In genomic region chr4:38600575-38600974, GRCh38 we compare ENCODE assay signal across 19 cellular contexts.
DNase-seq lines count a peak whose midpoint lies in the region; ATAC-seq, FAIRE-seq and TF ChIP-seq lines count a peak whose summit lies in the region.
"Had no signal": no experiment of that assay in that cellular context is flagged by ENCODE, and none has a peak within 500 bp of the region (broad histone marks: within the 10 kb centered on the region; RNA-seq: fewer than 3 reads in every experiment).

No MANE protein-coding gene starts in this region.

- peak overlapping the region; percentile 14 to 38; a peak in 3 of 6 replicates for H3K27ac ChIP-seq in A549
- no peak overlapping the region for H3K27ac ChIP-seq in HepG2 (ENCODE audit: extremely low read length, insufficient read depth, low read length)
- H3K27ac ChIP-seq: ascending aorta, gastrocnemius medialis had no signal

- H3K79me2 ChIP-seq in HepG2 (ENCODE audit: insufficient read depth, low read length): no peaks in the 10 kb centered on the region

- H3K9me3 ChIP-seq in A549 (peaks cover 3% of the 10 kb centered on the region; the same call in 1 of the 3 replicates), HepG2 (ENCODE audit: low read length) (no peaks in the 10 kb centered on the region)
- H3K9me3 ChIP-seq: ascending aorta, gastrocnemius medialis had no signal

- BruUV-seq in HepG2 (replicated peaks; lab: Mats Ljungman, UMichigan): no TSS peak

- H3K4me1 ChIP-seq in A549 (peaks cover 14% of the 10 kb centered on the region), HepG2 (ENCODE audit: insufficient read depth, low read length) (peaks cover 44% of the 10 kb centered on the region)
- H3K4me1 ChIP-seq: ascending aorta had no signal

- TF ChIP-seq RAD21 in A549 (conservative IDR thresholded peaks at IDR 0.05 in 1 of 2, IDR thresholded peaks at IDR 0.05 in 1 of 2) (no peak), HepG2 (CRISPR knock-in tag; IDR thresholded peaks at IDR 0.05) (no peak)

- TF ChIP-seq CTCF in A549 (IDR thresholded peaks at IDR 0.05) (no peak), HepG2 (CRISPR knock-in tag; IDR thresholded peaks at IDR 0.05) (0 out of 2 replicates have a peak, but pooled peaks have one; percentile 8)

- H3K27me3 ChIP-seq in HepG2 (ENCODE audit: control insufficient read depth in 1 of 2, insufficient read depth in 2 of 2, low read length in 2 of 2): no peaks in the 10 kb centered on the region; a peak in 1 of 5 replicates
- H3K27me3 ChIP-seq: ascending aorta, gastrocnemius medialis had no signal

- no peaks in the 10 kb centered on the region for H3K36me3 ChIP-seq in HepG2 (replicated peaks in 1 of 2; ENCODE audit: control insufficient read depth in 1 of 2, insufficient read depth in 2 of 2, low read length in 2 of 2)
- H3K36me3 ChIP-seq: ascending aorta, gastrocnemius medialis had no signal

- H3K9ac ChIP-seq in HepG2 (ENCODE audit: insufficient read depth, low read depth, low read length): no peak overlapping the region

- H3K4me2 ChIP-seq in A549 (peak overlapping the region; percentile 47), HepG2 (ENCODE audit: low read depth, low read length) (no peak overlapping the region)

- in situ Hi-C loops in HepG2 (cut with HindIII; ENCODE audit: extremely low pct_ligation_motif_present, low pct_unique_long_range_greater_than_20kb): no loop called here

- POLR2A ChIA-PET in A549 (lab: Yijun Ruan, JAX) (no interaction called here), HepG2 (lab: Yijun Ruan, JAX) (no interaction called here)

- FAIRE-seq in A549 (lab: Jason Lieb, UNC) (no peak), GM12891 (lab: Jason Lieb, UNC) (no peak), HepG2 (lab: Jason Lieb, UNC) (no peak)
- FAIRE-seq: colon had no signal

- peak in 1 of 2 experiments; percentile 48; a peak in 2 of 6 replicates for ATAC-seq in A549
- ATAC-seq in HepG2: no peak
- ATAC-seq: activated CD4-positive, alpha-beta T cell treated with anti-CD3 and anti-CD28 coated beads for 36 hours; naive thymus-derived CD8-positive, alpha-beta T cell had no signal

- TF ChIP-seq POLR2A in A549 (IDR thresholded peaks at IDR 0.05; ENCODE audit: low read length) (no peak), GM12891 (IDR thresholded peaks at IDR 0.05; ENCODE audit: low read depth, low read length) (no peak), HepG2 (IDR thresholded peaks at IDR 0.05; ENCODE audit: insufficient read depth in 1 of 2, low read depth in 2 of 2, low read length in 2 of 2) (no peak)

- CTCF ChIA-PET in A549 (lab: Yijun Ruan, JAX) (no interaction called here), HepG2 (lab: Yijun Ruan, JAX; ENCODE audit: low intra/inter-chr PET ratio, low total read pairs) (no interaction called here)

- H2AFZ ChIP-seq in HepG2 (ENCODE audit: low read length): no peak overlapping the region

- WGBS in A549 (ENCODE audit: missing lambda C conversion rate): 79% methylated on average over 4 of the region's 4 CpGs
- 78% methylated on average over 4 of the region's 4 CpGs for WGBS in HepG2 (ENCODE audit: low lambda C conversion rate)

- TF ChIP-seq EP300 in A549 (IDR thresholded peaks at IDR 0.05): no peak
- no peak for TF ChIP-seq EP300 in HepG2 (IDR thresholded peaks at IDR 0.05; ENCODE audit: low read depth in 2 of 2, low read length in 2 of 2)
- TF ChIP-seq EP300 in HepG2 (CRISPR knock-in tag; IDR thresholded peaks at IDR 0.05; ENCODE audit: borderline replicate concordance): no peak

- intact Hi-C loops in HepG2 (cut with micrococcal nuclease; ENCODE audit: unreplicated experiment): no loop called here

- H3K4me3 ChIP-seq in A549 (no peak overlapping the region), HepG2 (replicated peaks in 1 of 3; ENCODE audit: insufficient read depth in 1 of 3, low read depth in 2 of 3, low read length in 3 of 3) (no peak overlapping the region)
- H3K4me3 ChIP-seq: ascending aorta, gastrocnemius medialis, lung had no signal

- DNase-seq in A549 (ENCODE audit: low read depth in 1 of 2, low spot score in 1 of 2): no peak
- no peak for DNase-seq in GM12891 (ENCODE audit: insufficient read length, low spot score)
- peak; percentile 35 for DNase-seq in RPMI8226
- DNase-seq in HepG2 (ENCODE audit: low spot score): no peak
- no peak for DNase-seq in cerebellar cortex (ENCODE audit: low spot score)
- no peak for DNase-seq in amniotic stem cell (lab: John Stamatoyannopoulos, UW)
- no peak for DNase-seq in NCI-H1105 treated with DMSO at 0.1 percent for 48 hours (lab: John Stamatoyannopoulos, UW)
- DNase-seq in NCI-H82 treated with DMSO at 0.1 percent for 48 hours (lab: John Stamatoyannopoulos, UW; ENCODE audit: unreplicated experiment): no peak
- DNase-seq: activated CD4-positive, alpha-beta T cell treated with anti-CD3 and anti-CD28 coated beads for 36 hours; activated CD8-positive, alpha-beta memory T cell treated with anti-CD3 and anti-CD28 coated beads, Interleukin-2, amount 50 U/mL, for 4 hours; gastrocnemius medialis; GDM1; MM.1S; naive thymus-derived CD8-positive, alpha-beta T cell; NCI-H2107; stimulated activated CD4-positive, alpha-beta T cell treated with anti-CD3 and anti-CD28 coated beads, Interleukin-15, amount 100 ng/mL, for 24 hours had no signal

- no peaks in the 10 kb centered on the region for H4K20me1 ChIP-seq in HepG2 (ENCODE audit: insufficient read depth, low read length)

TF ChIP-seq in A549, 52 proteins besides CTCF, POLR2A, EP300 and RAD21 (continues in another document):
- TF ChIP-seq ZNF302 (CRISPR knock-in tag; IDR thresholded peaks at IDR 0.05) (no peak), NR3C1 (IDR thresholded peaks at IDR 0.05) (no peak), RCOR1 (IDR thresholded peaks at IDR 0.05; ENCODE audit: low read depth, low read length) (no peak), PHF8 (IDR thresholded peaks at IDR 0.05; ENCODE audit: borderline replicate concordance, low read depth) (no peak), EHF (CRISPR knock-in tag; IDR thresholded peaks at IDR 0.05) (no peak), HMGXB4 (CRISPR knock-in tag; IDR thresholded peaks at IDR 0.05; ENCODE audit: borderline replicate concordance) (no peak)

TF ChIP-seq in GM12891, 5 proteins besides CTCF, POLR2A, EP300 and RAD21:
- no peak for TF ChIP-seq TAF1 (IDR thresholded peaks at IDR 0.05; ENCODE audit: low read depth, low read length)
- 0 out of 2 replicates have a peak, but pooled peaks have one; percentile 45 for TF ChIP-seq SPI1 (IDR thresholded peaks at IDR 0.05; ENCODE audit: low read depth, low read length)
- TF ChIP-seq POU2F2 (IDR thresholded peaks at IDR 0.05; ENCODE audit: low read depth, low read length): no peak

TF ChIP-seq in HepG2, 621 proteins besides CTCF, POLR2A, EP300 and RAD21:
- peak; percentile 95 for TF ChIP-seq ZNF264 (CRISPR knock-in tag; IDR thresholded peaks at IDR 0.05)
- TF ChIP-seq ZNF644 (CRISPR knock-in tag; IDR thresholded peaks at IDR 0.05; ENCODE audit: low read depth): no peak
- TF ChIP-seq ZKSCAN8 (CRISPR knock-in tag; IDR thresholded peaks at IDR 0.05; ENCODE audit: borderline replicate concordance): no peak
- TF ChIP-seq ZBTB33 (CRISPR knock-in tag; IDR thresholded peaks at IDR 0.05): no peak
- peak; percentile 24; the same call in 1 of the 2 replicates for TF ChIP-seq STAG1 (CRISPR knock-in tag; IDR thresholded peaks at IDR 0.05)
- TF ChIP-seq CBX2 (IDR thresholded peaks at IDR 0.05; ENCODE audit: low read depth, low read length): no peak
- TF ChIP-seq CBX2 (CRISPR knock-in tag; IDR thresholded peaks at IDR 0.05; ENCODE audit: low read depth): no peak

Comparison
In these comparisons a context has a peak if more than half of its experiments do, and no peak if none do; other contexts are left out.
1. Of the 38 proteins assayed by ChIP-seq in both HepG2 and A549: peak only in HepG2: CTCF; only in A549: none; in both: none; in neither: 37.